In genomic region chr3:56838441-56838840, GRCh38 we compare ENCODE assay signal across 13 cellular contexts.
"Had no signal": no experiment of that assay in that cellular context is flagged by ENCODE, and none has a peak within 500 bp of the region (broad histone marks: within the 10 kb centered on the region; RNA-seq: fewer than 3 reads in every experiment).

No MANE protein-coding gene starts in this region.

- H3K9me3 ChIP-seq: heart left ventricle, thyroid gland had no signal

- DNase-seq: activated CD4-positive, alpha-beta T cell treated with anti-CD3 and anti-CD28 coated beads, Interleukin-2, amount 50 U/mL, for 48 hours; activated CD4-positive, CD25-positive, alpha-beta regulatory T cell treated with anti-CD3 and anti-CD28 coated beads, Interleukin-2, amount 50 U/mL, for 72 hours; activated T-cell treated with anti-CD3 and anti-CD28 coated beads, Interleukin-2, amount 50 U/mL, for 48 hours; foreskin melanocyte; heart left ventricle; islet precursor cell; thyroid gland had no signal

- H3K36me3 Mint-ChIP-seq: memory B cell had no signal

- H3K4me3 ChIP-seq: heart left ventricle, thyroid gland had no signal

- H3K36me3 ChIP-seq: heart left ventricle, thyroid gland had no signal

- H3K27me3 Mint-ChIP-seq: memory B cell had no signal

- H3K9me3 Mint-ChIP-seq: memory B cell had no signal

- H3K4me1 ChIP-seq: thyroid gland had no signal

- FAIRE-seq: astrocyte, colon, urothelium cell line had no signal

- H3K27me3 ChIP-seq: heart left ventricle, thyroid gland had no signal

- H3K4me3 Mint-ChIP-seq: memory B cell had no signal

- H3K27ac Mint-ChIP-seq: memory B cell had no signal

- H3K9ac ChIP-seq: parathyroid adenoma had no signal

- H3K27ac ChIP-seq: heart left ventricle, parathyroid adenoma, thyroid gland had no signal

- ATAC-seq: heart left ventricle, left lobe of liver had no signal
